ENCODE assay signal across 11 cellular contexts in genomic region chr19:35115538-35115951, GRCh38. TPM values are rescaled to one million over a fixed set of nuclear protein-coding genes. Genes with fewer than 3 reads are reported as not detected.
DNase-seq lines count a peak whose midpoint lies in the region; ATAC-seq, FAIRE-seq and TF ChIP-seq lines count a peak whose summit lies in the region.
"Had no signal": no experiment of that assay in that cellular context is flagged by ENCODE, and none has a peak within 500 bp of the region (broad histone marks: within the 10 kb centered on the region; RNA-seq: fewer than 3 reads in every experiment).

TSS of gene FXYD3 (plus strand) at chr19:35115823. CDS start at chr19:35119377, 3,554 bp downstream.

- H3K4me1 Mint-ChIP-seq in natural killer cell treated with Interleukin-12 subunit alpha and Interleukin-12 subunit beta and Interleukin-15 and Interleukin-18, amount 100 ng/mL, for 72 hours (ENCODE audit: low read depth in 2 of 2): peaks cover 0 to 6% of the 10 kb centered on the region in 2 donors

- H3K27me3 Mint-ChIP-seq in natural killer cell treated with Interleukin-12 subunit alpha and Interleukin-12 subunit beta and Interleukin-15 and Interleukin-18, amount 100 ng/mL, for 72 hours: peaks cover 0 to 6% of the 10 kb centered on the region in 2 donors

- no peak within 1 kb of the TSS for H3K4me3 Mint-ChIP-seq in natural killer cell treated with Interleukin-12 subunit alpha and Interleukin-12 subunit beta and Interleukin-15 and Interleukin-18, amount 100 ng/mL, for 72 hours
- H3K4me3 Mint-ChIP-seq: CD8-positive, alpha-beta T cell had no signal

- H3K4me1 ChIP-seq in A549 (peaks cover 13% of the 10 kb centered on the region; the same call in 2 of the 3 replicates), neuron (ENCODE audit: insufficient read depth, low read length) (peaks cover 11% of the 10 kb centered on the region)

- peak within 1 kb of the TSS; percentile 6; the same call in 2 of the 3 replicates for H3K4me3 ChIP-seq in A549
- no peak within 1 kb of the TSS for H3K4me3 ChIP-seq in neuron (ENCODE audit: low read length)

- WGBS in A549 (ENCODE audit: missing lambda C conversion rate): 44% methylated on average over 6 of the region's 6 CpGs

- TF ChIP-seq RAD21 in A549 (conservative IDR thresholded peaks at IDR 0.05 in 1 of 2, IDR thresholded peaks at IDR 0.05 in 1 of 2): no peak

- peak within 1 kb of the TSS in 1 of 2 donors; percentile 5 for H3K27ac Mint-ChIP-seq in natural killer cell treated with Interleukin-12 subunit alpha and Interleukin-12 subunit beta and Interleukin-15 and Interleukin-18, amount 100 ng/mL, for 72 hours
- H3K27ac Mint-ChIP-seq: CD8-positive, alpha-beta T cell had no signal

- H3K36me3 Mint-ChIP-seq in natural killer cell treated with Interleukin-12 subunit alpha and Interleukin-12 subunit beta and Interleukin-15 and Interleukin-18, amount 100 ng/mL, for 72 hours: no peaks in the 10 kb centered on the region
- H3K36me3 Mint-ChIP-seq: CD8-positive, alpha-beta T cell had no signal

- peak within 1 kb of the TSS; percentile 19 to 36; a peak in 3 of 6 replicates for H3K27ac ChIP-seq in A549
- peak within 1 kb of the TSS; percentile 90 for H3K27ac ChIP-seq in epithelial cell of prostate

- no peaks in the 10 kb centered on the region for H3K36me3 ChIP-seq in neuron (ENCODE audit: insufficient read depth, low read length)

- peak; percentile 5 to 17; a peak in 3 of 6 replicates for ATAC-seq in A549
- ATAC-seq in natural killer cell treated with Interleukin-12 subunit alpha and Interleukin-12 subunit beta and Interleukin-15 and Interleukin-18, amount 100 ng/mL, for 72 hours: no peak

- H3K9me3 Mint-ChIP-seq in natural killer cell treated with Interleukin-12 subunit alpha and Interleukin-12 subunit beta and Interleukin-15 and Interleukin-18, amount 100 ng/mL, for 72 hours: no peaks in the 10 kb centered on the region
- H3K9me3 Mint-ChIP-seq: CD8-positive, alpha-beta T cell had no signal

- TF ChIP-seq EP300 in A549 (IDR thresholded peaks at IDR 0.05): no peak

- no peak for TF ChIP-seq POLR2A in A549 (IDR thresholded peaks at IDR 0.05; ENCODE audit: low read length)

- H3K9me3 ChIP-seq in A549: no peaks in the 10 kb centered on the region
- H3K9me3 ChIP-seq in neuron (ENCODE audit: low read length): no peaks in the 10 kb centered on the region

- TF ChIP-seq CTCF in A549 (IDR thresholded peaks at IDR 0.05): no peak

- POLR2A ChIA-PET in A549 (lab: Yijun Ruan, JAX): interaction anchor here (0.8 kb wide), 1 partner anchor 9 kb away, joined by 3 read pairs; no protein-coding TSS in a partner anchor

- DNase-seq in A549 (ENCODE audit: low read depth in 1 of 2, low spot score in 1 of 2): no peak
- DNase-seq in NCI-H69 (lab: John Stamatoyannopoulos, UW): peak; percentile 72
- no peak for DNase-seq in epithelial cell of prostate (ENCODE audit: low read depth, low spot score)
- no peak for DNase-seq in NCI-H1092 (lab: John Stamatoyannopoulos, UW)
- no peak for DNase-seq in stimulated activated naive CD4-positive, alpha-beta T cell (lab: John Stamatoyannopoulos, UW)
- no peak for DNase-seq in NCI-H524 treated with DMSO at 0.1 percent for 48 hours (lab: John Stamatoyannopoulos, UW)
- no peak for DNase-seq in natural killer cell treated with Interleukin-12 subunit alpha and Interleukin-12 subunit beta and Interleukin-15 and Interleukin-18, amount 100 ng/mL, for 72 hours (ENCODE audit: low spot score)
- DNase-seq: activated CD8-positive, alpha-beta memory T cell treated with anti-CD3 and anti-CD28 coated beads, Interleukin-2, amount 50 U/mL, for 4 hours; CD8-positive, alpha-beta T cell; NCI-H774 had no signal

- no peak for FAIRE-seq in A549 (lab: Jason Lieb, UNC)

- CTCF ChIA-PET in A549 (lab: Yijun Ruan, JAX): interaction anchor here (0.8 to 6.9 kb wide), 27 partner anchors 9 to 150 kb away, joined by 3 to 148 read pairs (median 8); partner anchors contain the start of genes FXYD1, FXYD7 and LGI4

- peak within 1 kb of the TSS; percentile 75 for H3K4me2 ChIP-seq in A549

- H3K27me3 ChIP-seq in neuron (ENCODE audit: insufficient read depth, low read length): peaks cover 20% of the 10 kb centered on the region

- H2AFZ ChIP-seq in neuron (ENCODE audit: low read depth, low read length): peak within 1 kb of the TSS; percentile 64

TF ChIP-seq in A549, 52 proteins besides CTCF, POLR2A, EP300 and RAD21:
- TF ChIP-seq CEBPB (IDR thresholded peaks at IDR 0.05) (no peak), FOSL2 (IDR thresholded peaks at IDR 0.05) (no peak), FOSL2 (CRISPR knock-in tag; IDR thresholded peaks at IDR 0.05) (no peak), NFE2L2 (conservative IDR thresholded peaks at IDR 0.05; ENCODE audit: low read length) (no peak), USF2 (IDR thresholded peaks at IDR 0.05) (no peak), RNF2 (IDR thresholded peaks at IDR 0.05; ENCODE audit: borderline replicate concordance, low read depth) (no peak), TP53 (CRISPR knock-in tag; IDR thresholded peaks at IDR 0.05) (no peak), MAFK (IDR thresholded peaks at IDR 0.05; ENCODE audit: partially characterized antibody) (no peak), RFX5 (IDR thresholded peaks at IDR 0.05) (no peak), ZFP36 (IDR thresholded peaks at IDR 0.05; ENCODE audit: borderline replicate concordance, partially characterized antibody) (no peak), SREBF2 (IDR thresholded peaks at IDR 0.05) (no peak)
TF ChIP-seq in A549: peak in this region for 0.

RNA-seq across cellular contexts. Expression of gene FXYD3, which starts in this region (rescaled TPM):
- 0.32 and 0.46 TPM in 2 replicates for polyA plus RNA-seq in A549 (2011; rRNA removed)
- 0.05 and 0.07 TPM in 2 replicates for polyA plus RNA-seq in A549 (2012; cell fraction: cytosol; rRNA removed)
- polyA plus RNA-seq in A549 (2012; cell fraction: nucleus; rRNA removed): 0.17 TPM in 1 of 2 replicates, not detected in the other
- polyA plus RNA-seq in A549 (2017; fragmentation: RNase III; extraction: RNeasy Plus Mini Kit Qiagen cat#74134 plus additional on column Dnase treatment): 0.16 TPM in 1 of 3 replicates, not detected in the others
- not detected in 2 replicates for polyA minus RNA-seq in A549 (2011; rRNA and poly(A)+ RNA removed)
- total RNA-seq in natural killer cell treated with Interleukin-12 subunit alpha and Interleukin-12 subunit beta and Interleukin-15 and Interleukin-18, amount 100 ng/mL, for 72 hours: not detected
- total RNA-seq: CD8-positive, alpha-beta T cell had no signal

Comparison
In these comparisons a context has a peak if more than half of its experiments do, and no peak if none do; other contexts are left out.
1. Peak in ATAC-seq, H3K4me3 ChIP-seq, H3K27ac ChIP-seq and H3K4me2 ChIP-seq in A549; RNA of the gene not detected or under 1 TPM.